8 cellular contexts compared by ENCODE assay signal in the genomic region with DNA sequence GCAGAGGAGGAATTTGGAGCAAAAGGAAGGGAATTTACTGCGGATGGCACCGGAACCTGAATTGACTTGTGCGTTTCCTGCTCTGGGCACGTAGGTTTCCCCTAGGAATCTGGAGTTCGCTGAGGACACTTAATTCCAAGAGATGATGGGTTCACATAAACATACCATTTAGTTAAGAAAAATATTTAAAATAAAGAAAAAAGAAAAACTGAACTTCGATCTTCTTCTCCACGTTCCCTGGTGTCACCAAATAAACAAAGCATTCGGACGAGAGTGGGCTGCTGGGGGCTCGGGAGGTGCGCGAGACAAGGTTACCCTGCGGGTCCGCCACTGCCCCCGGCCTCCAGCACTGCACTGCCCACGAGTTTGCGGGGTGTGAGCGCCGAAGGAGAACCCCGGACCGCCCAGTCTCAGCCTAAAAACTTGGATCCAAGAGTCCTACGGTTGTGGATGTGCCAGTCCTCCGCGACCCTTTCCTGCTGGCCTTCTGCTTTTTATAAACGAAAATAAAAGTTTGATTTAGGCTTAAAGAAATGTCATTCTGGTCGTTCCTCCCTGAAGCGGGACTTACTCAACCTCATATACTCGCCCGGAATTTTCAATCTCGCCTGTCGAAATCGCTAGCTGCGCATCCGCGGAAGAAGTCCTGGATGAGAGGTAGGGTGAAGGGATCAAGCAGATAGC. TPM values are rescaled to one million over a fixed set of nuclear protein-coding genes. Genes with fewer than 3 reads are reported as not detected.
A peak's percentile ranks its signal among the peaks of the same experiment; 100 is the strongest.
DNase-seq lines count a peak whose midpoint lies in the region; ATAC-seq, FAIRE-seq and TF ChIP-seq lines count a peak whose summit lies in the region.

No MANE protein-coding gene starts in this region.

- H3K36me3 ChIP-seq in adrenal gland (replicated peaks in 1 of 2): no peaks in the 10 kb centered on the region
- H3K36me3 ChIP-seq in keratinocyte (ENCODE audit: control insufficient read depth in 2 of 2, extremely low read depth in 1 of 2, insufficient read depth in 2 of 2, low read length in 2 of 2): no peaks in the 10 kb centered on the region
- H3K36me3 ChIP-seq in thymus (ENCODE audit: control insufficient read depth, insufficient read depth): no peaks in the 10 kb centered on the region

- 0 to 2% (median 0%) methylated on average over 26 to 35 of the region's 35 CpGs for WGBS in adrenal gland, 4 donors
- under 1% methylated on average over 35 of the region's 35 CpGs for WGBS in thymus

- TF ChIP-seq POLR2A in adrenal gland (IDR thresholded peaks at IDR 0.05): no peak

- H3K27ac ChIP-seq in adrenal gland (peak overlapping the region in 3 of 5 donors; percentile 73 to 80 (median 74)), keratinocyte (ENCODE audit: control insufficient read depth, insufficient read depth, low read length) (peak overlapping the region; percentile 54), thymus (ENCODE audit: low read depth) (no peak overlapping the region)

- H3K27ac Mint-ChIP-seq in CD14-positive monocyte: peak overlapping the region in 3 of 7 donors; percentile 49 to 85 (median 61)

- H2AFZ ChIP-seq in keratinocyte (ENCODE audit: control insufficient read depth, low read length): peak overlapping the region; percentile 95

- H3K4me1 ChIP-seq in adrenal gland (replicated peaks in 1 of 2) (peaks cover 4 to 6% of the 10 kb centered on the region in 2 donors), keratinocyte (ENCODE audit: control insufficient read depth, extremely low read depth, insufficient read depth, low read length) (peaks cover 15% of the 10 kb centered on the region), thymus (ENCODE audit: control insufficient read depth, insufficient read depth, low read length) (peaks cover 9% of the 10 kb centered on the region)

- peaks cover 5 to 7% of the 10 kb centered on the region in 2 donors for H3K36me3 Mint-ChIP-seq in CD14-positive monocyte

- no peak for TF ChIP-seq CTCF in CD14-positive monocyte (IDR thresholded peaks at IDR 0.05)
- peak in 1 of 6 experiments; percentile 3 for TF ChIP-seq CTCF in adrenal gland (IDR thresholded peaks at IDR 0.05)
- TF ChIP-seq CTCF in keratinocyte (optimal IDR thresholded peaks at IDR 0.05 in 1 of 3, IDR thresholded peaks at IDR 0.05 in 1 of 3, conservative IDR thresholded peaks at IDR 0.05 in 1 of 3; ENCODE audit: extremely low read depth in 1 of 3, insufficient read depth in 2 of 3, low read length in 3 of 3): no peak

- H3K9me3 ChIP-seq in adrenal gland (replicated peaks in 1 of 3) (no peaks in the 10 kb centered on the region), keratinocyte (ENCODE audit: control insufficient read depth, low read depth, low read length) (no peaks in the 10 kb centered on the region), thymus (ENCODE audit: control insufficient read depth) (no peaks in the 10 kb centered on the region)

- DNase-seq in CD14-positive monocyte (ENCODE audit: low spot score) (no peak), adrenal gland (peak in 4 of 7 donors; percentile 19 to 38 (median 28)), keratinocyte (ENCODE audit: low read depth, low spot score) (no peak), 8988T (no peak), SHP77 treated with DMSO at 0.1 percent for 48 hours (lab: John Stamatoyannopoulos, UW) (no peak)

- intact Hi-C loops in CD14-positive monocyte (cut with micrococcal nuclease) (loop anchor here in 1 of 2 donors (2.0 to 10.0 kb wide), 2 partner anchors 180 to 238 kb away; no protein-coding TSS in a partner anchor), adrenal gland (cut with DNase I) (loop anchor here (2.0 to 10.0 kb wide), 3 partner anchors 216 to 460 kb away; no protein-coding TSS in a partner anchor)

- H4K20me1 ChIP-seq in keratinocyte (ENCODE audit: control insufficient read depth, extremely low read depth, insufficient read depth, low read length): no peaks in the 10 kb centered on the region

- H3K9me1 ChIP-seq in keratinocyte (ENCODE audit: control insufficient read depth, extremely low read depth, insufficient read depth, low read length): no peaks in the 10 kb centered on the region

- H3K79me2 ChIP-seq in keratinocyte (ENCODE audit: control insufficient read depth, insufficient read depth, low read length): no peaks in the 10 kb centered on the region

- peak overlapping the region; percentile 73 for H3K9ac ChIP-seq in keratinocyte (ENCODE audit: control insufficient read depth, extremely low read depth, insufficient read depth, low read length)

- FAIRE-seq in keratinocyte (lab: Jason Lieb, UNC): no peak

- H3K4me1 Mint-ChIP-seq in CD14-positive monocyte: peaks cover 34% of the 10 kb centered on the region

- peak; percentile 5 for ATAC-seq in HG02642 (IDR thresholded peaks at IDR 0.05; ENCODE audit: poor library complexity, unreplicated experiment)
- no peak for ATAC-seq in HG03439 (IDR thresholded peaks at IDR 0.05; ENCODE audit: unreplicated experiment)

- peak overlapping the region; percentile 85 to 96 for H3K4me3 Mint-ChIP-seq in CD14-positive monocyte

- H3K4me2 ChIP-seq in keratinocyte (ENCODE audit: control insufficient read depth, extremely low read depth, insufficient read depth, low read depth, low read length): peak overlapping the region; percentile 97

- peaks cover 49 to 67% (median 51%) of the 10 kb centered on the region in 3 donors for H3K27me3 Mint-ChIP-seq in CD14-positive monocyte (ENCODE audit: low read depth in 3 of 3)

- H3K27me3 ChIP-seq in adrenal gland (no peaks in the 10 kb centered on the region), keratinocyte (ENCODE audit: control insufficient read depth, extremely low read depth, insufficient read depth, low read length) (no peaks in the 10 kb centered on the region), thymus (ENCODE audit: control insufficient read depth, insufficient read depth) (peaks cover 50% of the 10 kb centered on the region)

- H3K4me3 ChIP-seq in adrenal gland (peak overlapping the region in 3 of 4 donors; percentile 57 to 87 (median 60)), keratinocyte (ENCODE audit: control insufficient read depth in 2 of 3, extremely low read depth in 1 of 3, insufficient read depth in 2 of 3, low read depth in 1 of 3, low read length in 3 of 3) (peak overlapping the region; percentile 67 to 90 (median 85)), thymus (ENCODE audit: low read length) (peak overlapping the region; percentile 53)

- peaks cover 0 to 13% (median 6%) of the 10 kb centered on the region in 7 donors for H3K9me3 Mint-ChIP-seq in CD14-positive monocyte

- dilution Hi-C loops in keratinocyte (cut with MboI; ENCODE audit: extremely low pct_ligation_motif_present, low sequenced_read_pairs): no loop called here

RNA-seq across cellular contexts. Expression of a gene that starts 30.3 kb away (rescaled TPM):
- under 1 TPM in 1 of 2 donors, not detected in 1; 0.04 TPM for polyA plus RNA-seq in CD14-positive monocyte
- total RNA-seq in adrenal gland: 1 to 10 TPM in 7 of 8 donors, under 1 TPM in 1; 0.78 to 3.5 (median 2.6) TPM
- polyA plus RNA-seq in adrenal gland: 1 to 10 TPM in 2 of 3 donors, under 1 TPM in 1; 0.64 to 2.3 (median 1.6) TPM
- polyA plus RNA-seq in keratinocyte: 0.13 to 0.44 TPM (median 0.15 TPM) in 3 replicates
- not detected for polyA plus RNA-seq in keratinocyte (2011; ENCODE audit: low read depth)
- 0.04 and 0.22 TPM in 2 replicates for polyA plus RNA-seq in keratinocyte (2011; cell fraction: cytosol; rRNA removed)
- polyA plus RNA-seq in keratinocyte (2011; cell fraction: nucleus; rRNA removed): 0.45 and 0.61 TPM in 2 replicates
- 0.18 and 0.31 TPM in 2 replicates for polyA plus RNA-seq in keratinocyte (2012; ENCODE audit: low replicate concordance)
- polyA minus RNA-seq in keratinocyte: 0.07 to 0.26 TPM in 2 of 3 replicates, not detected in the other
- polyA minus RNA-seq in keratinocyte (2011; cell fraction: cytosol; rRNA and poly(A)+ RNA removed): not detected
- 0.21 and 0.23 TPM in 2 replicates for polyA minus RNA-seq in keratinocyte (2011; cell fraction: nucleus; rRNA and poly(A)+ RNA removed)
- polyA plus RNA-seq in thymus: 0.73 TPM

RNA-seq across cellular contexts. Expression of a gene that starts 38.9 kb away (rescaled TPM):
- polyA plus RNA-seq in CD14-positive monocyte: 1 to 10 TPM; 4.9 to 7.5 TPM
- total RNA-seq in adrenal gland: 10 to 100 TPM; 16.7 to 48.1 (median 26.8) TPM
- polyA plus RNA-seq in adrenal gland: 10 to 100 TPM; 15.8 to 30.2 (median 29.3) TPM
- polyA plus RNA-seq in keratinocyte: 26.6 to 40.2 TPM (median 35.8 TPM) in 3 replicates
- polyA plus RNA-seq in keratinocyte (2011; ENCODE audit: low read depth): 12.0 TPM
- polyA plus RNA-seq in keratinocyte (2011; cell fraction: cytosol; rRNA removed): 18.3 and 27.1 TPM in 2 replicates
- polyA plus RNA-seq in keratinocyte (2011; cell fraction: nucleus; rRNA removed): 50.0 and 52.0 TPM in 2 replicates
- polyA plus RNA-seq in keratinocyte (2012; ENCODE audit: low replicate concordance): 12.5 and 16.0 TPM in 2 replicates
- 59.7 to 78.6 TPM (median 63.3 TPM) in 3 replicates for polyA minus RNA-seq in keratinocyte
- polyA minus RNA-seq in keratinocyte (2011; cell fraction: cytosol; rRNA and poly(A)+ RNA removed): 23.2 TPM
- polyA minus RNA-seq in keratinocyte (2011; cell fraction: nucleus; rRNA and poly(A)+ RNA removed): 61.4 and 110 TPM in 2 replicates
- 23.0 TPM for polyA plus RNA-seq in thymus

Comparison
In these comparisons a context has a peak if more than half of its experiments do, and no peak if none do; other contexts are left out.
1. DNase-seq: peak in adrenal gland (4 of 7); none in CD14-positive monocyte (single experiment), keratinocyte (single experiment), 8988T (single experiment) and SHP77 treated with DMSO at 0.1 percent for 48 hours (single experiment).
2. Peak in every context shown above with its lines, with median percentiles within 50 percentile points of each other: H3K4me3 ChIP-seq.